10 cellular contexts compared by ENCODE assay signal in the genomic region with DNA sequence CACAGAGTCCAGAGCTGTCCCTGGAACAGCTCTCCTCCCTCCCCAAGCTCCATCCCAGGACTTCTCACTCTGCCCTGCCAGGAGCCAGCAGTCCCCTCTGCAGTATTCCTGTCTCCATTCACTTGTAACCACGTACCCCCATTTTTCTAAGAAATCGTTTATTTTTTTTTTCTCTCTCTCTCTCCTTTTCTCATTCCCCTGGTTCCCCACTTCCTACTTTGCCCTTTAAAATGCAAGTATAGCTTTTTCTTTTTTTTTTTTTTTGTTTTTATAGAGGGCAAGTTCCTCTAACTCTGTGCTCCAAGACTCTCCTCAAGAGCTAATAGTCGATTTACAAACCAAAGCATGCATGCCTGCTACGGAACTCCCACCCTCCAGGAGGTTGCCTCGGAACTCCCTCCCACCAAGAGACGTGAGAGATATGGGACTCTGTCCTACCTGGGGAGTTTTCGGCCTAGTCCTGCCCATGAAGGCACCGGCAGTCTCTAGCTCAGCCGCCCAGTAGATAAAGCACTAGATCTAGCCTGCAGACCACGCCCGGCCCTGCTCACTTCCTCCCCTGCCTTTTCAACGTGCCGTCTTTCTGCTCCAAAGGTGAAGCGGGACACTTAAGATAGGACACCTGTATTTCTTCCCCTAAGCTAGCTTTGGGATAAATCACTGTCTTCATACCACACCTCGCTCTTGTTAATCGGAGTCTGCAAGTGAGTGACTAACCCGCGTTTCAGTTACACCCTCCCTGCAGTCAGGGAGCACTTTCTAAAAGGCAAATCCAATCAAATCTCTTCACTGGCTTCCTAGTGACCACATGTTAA. TPM values are rescaled to one million over a fixed set of nuclear protein-coding genes. Genes with fewer than 3 reads are reported as not detected.
DNase-seq lines count a peak whose midpoint lies in the region; ATAC-seq, FAIRE-seq and TF ChIP-seq lines count a peak whose summit lies in the region.
"Had no signal": no experiment of that assay in that cellular context is flagged by ENCODE, and none has a peak within 500 bp of the region (broad histone marks: within the 10 kb centered on the region; RNA-seq: fewer than 3 reads in every experiment).

No MANE protein-coding gene starts in this region.

- 29 to 46% (median 36%) methylated on average over 18 of the region's 18 CpGs for WGBS in stomach, 5 donors

- no peaks in the 10 kb centered on the region for H4K20me1 ChIP-seq in endothelial cell of umbilical vein (replicated peaks; ENCODE audit: control insufficient read depth, extremely low read depth, insufficient read depth, low read length)

- H3K36me3 ChIP-seq in endothelial cell of umbilical vein (ENCODE audit: control insufficient read depth in 2 of 2, extremely low read depth in 1 of 2, insufficient read depth in 2 of 2, low read length in 2 of 2), result no peaks in the 10 kb centered on the region
- H3K36me3 ChIP-seq in stomach, result no peaks in the 10 kb centered on the region
- H3K36me3 ChIP-seq: heart left ventricle, spleen had no signal

- dilution Hi-C loops in endothelial cell of umbilical vein (cut with MboI; ENCODE audit: extremely low pct_ligation_motif_present, low sequenced_read_pairs), result no loop called here

- TF ChIP-seq EP300 in stomach (IDR thresholded peaks at IDR 0.05), result no peak

- intact Hi-C loops in endothelial cell of umbilical vein (cut with micrococcal nuclease), result no loop called here
- intact Hi-C loops in stomach (cut with DNase I; ENCODE audit: low total_unique reads), result no loop called here

- no peaks in the 10 kb centered on the region for H3K4me1 ChIP-seq in endothelial cell of umbilical vein (ENCODE audit: control insufficient read depth, extremely low read depth, insufficient read depth, low read length)
- H3K4me1 ChIP-seq in stomach, result no peaks in the 10 kb centered on the region

- DNase-seq in activated gamma-delta T cell treated with Interleukin-2 at 50 U/mL for 16 hours (peak; percentile 11), activated gamma-delta T cell (lab: John Stamatoyannopoulos, UW) (no peak), UCSD-AML1 (lab: John Stamatoyannopoulos, UW; ENCODE audit: unreplicated experiment) (peak; percentile 31), endothelial cell of umbilical vein (ENCODE audit: low read depth, low spot score) (no peak), stomach (peak; percentile 31), NCI-H446 (lab: John Stamatoyannopoulos, UW) (no peak), cerebellar cortex (ENCODE audit: low spot score) (no peak)
- DNase-seq: heart left ventricle, spleen had no signal

- TF ChIP-seq CTCF in endothelial cell of umbilical vein (IDR thresholded peaks at IDR 0.05; ENCODE audit: extremely low read depth in 1 of 2, insufficient read depth in 1 of 2, low read depth in 1 of 2, low read length in 2 of 2) (no peak), stomach (IDR thresholded peaks at IDR 0.05) (no peak)

- no peaks in the 10 kb centered on the region for H3K9me1 ChIP-seq in endothelial cell of umbilical vein (replicated peaks; ENCODE audit: control insufficient read depth, extremely low read depth, insufficient read depth, low read length)

- TF ChIP-seq POLR2A in endothelial cell of umbilical vein (IDR thresholded peaks at IDR 0.05; ENCODE audit: low read depth, low read length) (no peak), stomach (IDR thresholded peaks at IDR 0.05) (no peak)

- no peak overlapping the region for H3K4me2 ChIP-seq in endothelial cell of umbilical vein (ENCODE audit: insufficient read depth, low read length)

- BruUV-seq in endothelial cell of umbilical vein (replicated peaks; lab: Mats Ljungman, UMichigan), result no TSS peak

- no peak for ATAC-seq in HG03565 (IDR thresholded peaks at IDR 0.05; ENCODE audit: unreplicated experiment)
- ATAC-seq: heart left ventricle had no signal

- H3K27ac ChIP-seq in endothelial cell of umbilical vein (ENCODE audit: insufficient read depth, low read depth, low read length), result no peak overlapping the region
- no peak overlapping the region for H3K27ac ChIP-seq in stomach
- H3K27ac ChIP-seq: heart left ventricle had no signal

- CTCF ChIA-PET in endothelial cell of umbilical vein (lab: Charles Lee), result interaction anchor here (0.8 to 1.6 kb wide), 3 partner anchors 11 to 244 kb away, joined by 3 to 6 read pairs (median 3); no protein-coding TSS in a partner anchor

- peak overlapping the region; percentile 32 for H2AFZ ChIP-seq in endothelial cell of umbilical vein (ENCODE audit: low read depth, low read length)

- H3K79me2 ChIP-seq in endothelial cell of umbilical vein (ENCODE audit: control insufficient read depth, insufficient read depth, low read length), result no peaks in the 10 kb centered on the region

- no peak for FAIRE-seq in endothelial cell of umbilical vein (lab: Jason Lieb, UNC)

- no peaks in the 10 kb centered on the region for H3K27me3 ChIP-seq in endothelial cell of umbilical vein (ENCODE audit: control insufficient read depth in 2 of 2, insufficient read depth in 2 of 2, low read length in 2 of 2)
- H3K27me3 ChIP-seq in stomach, result peaks cover 0 to 10% (median 0%) of the 10 kb centered on the region in 3 donors

- POLR2A ChIA-PET in endothelial cell of umbilical vein (lab: Charles Lee), result no interaction called here

- H3K4me3 ChIP-seq in endothelial cell of umbilical vein (replicated peaks in 1 of 3; ENCODE audit: insufficient read depth in 1 of 3, low read depth in 1 of 3, low read length in 3 of 3) (no peak overlapping the region), stomach (no peak overlapping the region)

- no peak overlapping the region for H3K9ac ChIP-seq in endothelial cell of umbilical vein (replicated peaks; ENCODE audit: extremely low read depth, insufficient read depth, low read length)

- no peaks in the 10 kb centered on the region for H3K9me3 ChIP-seq in endothelial cell of umbilical vein (replicated peaks; ENCODE audit: control insufficient read depth, insufficient read depth, low read length)
- no peaks in the 10 kb centered on the region for H3K9me3 ChIP-seq in stomach
- H3K9me3 ChIP-seq: heart left ventricle, spleen had no signal

TF ChIP-seq in endothelial cell of umbilical vein, 7 proteins besides CTCF, POLR2A, EP300 and RAD21:
- TF ChIP-seq GATA2 (IDR thresholded peaks at IDR 0.05; ENCODE audit: insufficient read depth, insufficient read length, low read depth, low read length), result no peak
- TF ChIP-seq FOS (IDR thresholded peaks at IDR 0.05; ENCODE audit: borderline replicate concordance, insufficient read depth, low read length), result no peak
- TF ChIP-seq, protein P1, sequence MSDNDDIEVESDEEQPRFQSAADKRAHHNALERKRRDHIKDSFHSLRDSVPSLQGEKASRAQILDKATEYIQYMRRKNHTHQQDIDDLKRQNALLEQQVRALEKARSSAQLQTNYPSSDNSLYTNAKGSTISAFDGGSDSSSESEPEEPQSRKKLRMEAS (IDR thresholded peaks at IDR 0.05; ENCODE audit: insufficient read depth, insufficient read length), result no peak
- TF ChIP-seq POLR2AphosphoS5 (IDR thresholded peaks at IDR 0.05; ENCODE audit: insufficient read depth, low read depth, low read length), result no peak
- TF ChIP-seq MYC (IDR thresholded peaks at IDR 0.05; ENCODE audit: low read depth, low read length), result no peak
- no peak for TF ChIP-seq EZH2 (IDR thresholded peaks at IDR 0.05; ENCODE audit: borderline replicate concordance, low read depth, low read length, severe bottlenecking)
- TF ChIP-seq JUN (IDR thresholded peaks at IDR 0.05; ENCODE audit: borderline replicate concordance, insufficient read depth, insufficient read length, low read depth), result no peak
TF ChIP-seq in endothelial cell of umbilical vein: peak in this region for 0.

RNA-seq across cellular contexts. Expression of a gene that starts 27.7 kb away (rescaled TPM):
- 0.22 TPM in 1 of 2 replicates, not detected in the other for total RNA-seq in endothelial cell of umbilical vein
- 0.15 and 0.27 TPM in 2 replicates for polyA plus RNA-seq in endothelial cell of umbilical vein
- 0.10 and 0.18 TPM in 2 replicates for polyA plus RNA-seq in endothelial cell of umbilical vein (2011; cell fraction: cytosol; rRNA removed)
- polyA plus RNA-seq in endothelial cell of umbilical vein (2011; cell fraction: nucleus; rRNA removed), result 0.08 TPM in 1 of 2 replicates, not detected in the other
- 0.13 and 0.30 TPM in 2 replicates for polyA plus RNA-seq in endothelial cell of umbilical vein (2012)
- polyA minus RNA-seq in endothelial cell of umbilical vein, result 0.04 and 0.27 TPM in 2 replicates
- polyA minus RNA-seq in endothelial cell of umbilical vein (2011; cell fraction: cytosol; rRNA and poly(A)+ RNA removed), result 2.2 TPM
- 0.19 TPM in 1 of 2 replicates, not detected in the other for polyA minus RNA-seq in endothelial cell of umbilical vein (2011; cell fraction: nucleus; rRNA and poly(A)+ RNA removed)
- under 1 TPM in 2 of 5 donors, not detected in 3; 0.37 to 0.58 TPM for total RNA-seq in stomach
- under 1 TPM; 0.06 to 0.46 (median 0.08) TPM for polyA plus RNA-seq in stomach

RNA-seq across cellular contexts. Expression of a gene that starts 48.6 kb away (rescaled TPM):
- total RNA-seq in endothelial cell of umbilical vein, result 289 and 294 TPM in 2 replicates
- polyA plus RNA-seq in endothelial cell of umbilical vein, result 150 and 203 TPM in 2 replicates
- polyA plus RNA-seq in endothelial cell of umbilical vein (2011; cell fraction: cytosol; rRNA removed), result 303 and 333 TPM in 2 replicates
- polyA plus RNA-seq in endothelial cell of umbilical vein (2011; cell fraction: nucleus; rRNA removed), result 105 and 149 TPM in 2 replicates
- polyA plus RNA-seq in endothelial cell of umbilical vein (2012), result 348 and 439 TPM in 2 replicates
- polyA minus RNA-seq in endothelial cell of umbilical vein, result 70.4 and 105 TPM in 2 replicates
- 71.3 TPM for polyA minus RNA-seq in endothelial cell of umbilical vein (2011; cell fraction: cytosol; rRNA and poly(A)+ RNA removed)
- polyA minus RNA-seq in endothelial cell of umbilical vein (2011; cell fraction: nucleus; rRNA and poly(A)+ RNA removed), result 22.5 and 25.2 TPM in 2 replicates
- 100 to 1,000 TPM in 2 of 5 donors, 10 to 100 TPM in 3; 41.4 to 149 (median 98.1) TPM for total RNA-seq in stomach
- polyA plus RNA-seq in stomach, result 100 to 1,000 TPM; 281 to 350 (median 311) TPM

Comparison
In these comparisons a context has a peak if more than half of its experiments do, and no peak if none do; other contexts are left out.
1. DNase-seq: peak in activated gamma-delta T cell treated with Interleukin-2 at 50 U/mL for 16 hours (single experiment), UCSD-AML1 (single experiment) and stomach (single experiment); none in activated gamma-delta T cell (single experiment), endothelial cell of umbilical vein (single experiment), NCI-H446 (0 of 2) and cerebellar cortex (single experiment).